ENCODE assay signal across 8 cellular contexts in genomic region chr2:224025874-224026273, GRCh38. TPM values are rescaled to one million over a fixed set of nuclear protein-coding genes. Genes with fewer than 3 reads are reported as not detected.
DNase-seq lines count a peak whose midpoint lies in the region; ATAC-seq and TF ChIP-seq lines count a peak whose summit lies in the region.

No MANE protein-coding gene starts in this region.

- H3K27me3 ChIP-seq in CD8-positive, alpha-beta memory T cell (ENCODE audit: insufficient read depth, low read length, poor library complexity, severe bottlenecking) = no peaks in the 10 kb centered on the region
- H3K27me3 ChIP-seq in Loucy (ENCODE audit: insufficient read depth, low read length, poor library complexity, severe bottlenecking) = no peaks in the 10 kb centered on the region
- no peaks in the 10 kb centered on the region for H3K27me3 ChIP-seq in prostate gland (replicated peaks; ENCODE audit: insufficient read depth)

- no peaks in the 10 kb centered on the region for H3K9me3 Mint-ChIP-seq in CD8-positive, alpha-beta memory T cell
- no peaks in the 10 kb centered on the region for H3K9me3 Mint-ChIP-seq in chondrocyte (ENCODE audit: low read depth)

- no peaks in the 10 kb centered on the region; the same call in 1 of the 2 replicates for H3K79me2 ChIP-seq in Loucy (ENCODE audit: insufficient read depth, low read length)

- peak; percentile 91 for ATAC-seq in GM21576 (IDR thresholded peaks at IDR 0.05; ENCODE audit: unreplicated experiment)

- no peak for TF ChIP-seq CTCF in Loucy (conservative IDR thresholded peaks at IDR 0.05; ENCODE audit: low read length)
- TF ChIP-seq CTCF in chondrocyte (IDR thresholded peaks at IDR 0.05) = no peak
- no peak for TF ChIP-seq CTCF in prostate gland (IDR thresholded peaks at IDR 0.05)

- H3K27ac Mint-ChIP-seq in CD8-positive, alpha-beta memory T cell = peak overlapping the region; percentile 9 to 90 (median 80)
- no peak overlapping the region for H3K27ac Mint-ChIP-seq in chondrocyte (ENCODE audit: unreplicated experiment)

- no peak overlapping the region for H2AFZ ChIP-seq in Loucy (ENCODE audit: low read length)

- H3K27ac ChIP-seq in CD8-positive, alpha-beta memory T cell (ENCODE audit: low read depth, low read length) = no peak overlapping the region
- no peak overlapping the region for H3K27ac ChIP-seq in prostate gland

- H3K4me2 ChIP-seq in Loucy (ENCODE audit: low read depth, low read length, poor library complexity, severe bottlenecking) = peak overlapping the region; percentile 77

- POLR2A ChIA-PET in CD8-positive, alpha-beta memory T cell (lab: Charles Lee) = no interaction called here

- no peaks in the 10 kb centered on the region for H3K9me3 ChIP-seq in CD8-positive, alpha-beta memory T cell (ENCODE audit: low read length)
- H3K9me3 ChIP-seq in Loucy (ENCODE audit: insufficient read depth, low read depth, low read length) = no peaks in the 10 kb centered on the region
- no peaks in the 10 kb centered on the region for H3K9me3 ChIP-seq in prostate gland

- H3K27me3 Mint-ChIP-seq in CD8-positive, alpha-beta memory T cell = peaks cover 0 to 3% of the 10 kb centered on the region in 2 donors
- no peaks in the 10 kb centered on the region for H3K27me3 Mint-ChIP-seq in chondrocyte (ENCODE audit: low read depth)

- H3K9me2 ChIP-seq in Loucy (replicated peaks; ENCODE audit: low read depth, low read length) = no peaks in the 10 kb centered on the region

- CTCF ChIA-PET in CD8-positive, alpha-beta memory T cell (lab: Charles Lee) = interaction anchor here (1.3 kb wide), 1 partner anchor 56 kb away, joined by 4 read pairs; no protein-coding TSS in a partner anchor

- DNase-seq in CD8-positive, alpha-beta memory T cell = peak; percentile 8 to 59 (median 46)
- peak; percentile 34 for DNase-seq in activated CD8-positive, alpha-beta memory T cell treated with anti-CD3 and anti-CD28 coated beads, Interleukin-2, amount 50 U/mL, for 24 hours (ENCODE audit: extremely low read depth)
- DNase-seq in stimulated activated CD4-positive, alpha-beta T cell treated with anti-CD3 and anti-CD28 coated beads, Interleukin-12 subunit alpha, Interleukin-12 subunit beta, amount 100 ng/mL, for 24 hours (ENCODE audit: low read depth in 2 of 2) = peak; percentile 37 to 39
- DNase-seq in chondrocyte (ENCODE audit: low spot score) = no peak
- no peak for DNase-seq in prostate gland (ENCODE audit: low spot score)
- DNase-seq in COLO668 (lab: John Stamatoyannopoulos, UW; ENCODE audit: unreplicated experiment) = no peak

- H3K4me3 Mint-ChIP-seq in CD8-positive, alpha-beta memory T cell = peak overlapping the region in 6 of 7 donors; percentile 30 to 74 (median 56)
- H3K4me3 Mint-ChIP-seq in chondrocyte (ENCODE audit: unreplicated experiment) = no peak overlapping the region

- intact Hi-C loops in prostate gland (cut with DNase I) = no loop called here

- H3K4me1 Mint-ChIP-seq in CD8-positive, alpha-beta memory T cell = peaks cover 25 to 34% (median 31%) of the 10 kb centered on the region in 3 donors
- peaks cover 6% of the 10 kb centered on the region for H3K4me1 Mint-ChIP-seq in chondrocyte (ENCODE audit: low read depth)

- no peak for TF ChIP-seq POLR2A in prostate gland (IDR thresholded peaks at IDR 0.05)

- peak overlapping the region; percentile 58 for H3K9ac ChIP-seq in Loucy (ENCODE audit: low read depth, low read length, poor library complexity, severe bottlenecking)

- peaks cover 41% of the 10 kb centered on the region for H3K4me1 ChIP-seq in CD8-positive, alpha-beta memory T cell (ENCODE audit: insufficient read depth, low read length)
- peaks cover 53% of the 10 kb centered on the region for H3K4me1 ChIP-seq in Loucy (ENCODE audit: insufficient read depth, low read length, poor library complexity, severe bottlenecking)
- H3K4me1 ChIP-seq in prostate gland (replicated peaks) = no peaks in the 10 kb centered on the region

- H3K36me3 Mint-ChIP-seq in CD8-positive, alpha-beta memory T cell = no peaks in the 10 kb centered on the region
- no peaks in the 10 kb centered on the region for H3K36me3 Mint-ChIP-seq in chondrocyte (ENCODE audit: low read depth)

- H3F3A ChIP-seq in Loucy (ENCODE audit: low read depth) = no peaks in the 10 kb centered on the region

- 82% methylated on average over 7 of the region's 7 CpGs for WGBS in prostate gland

- H3K4me3 ChIP-seq in CD8-positive, alpha-beta memory T cell (ENCODE audit: low read length) = peak overlapping the region; percentile 1
- H3K4me3 ChIP-seq in Loucy (ENCODE audit: low read length, poor library complexity, severe bottlenecking) (peak overlapping the region; percentile 66), prostate gland (no peak overlapping the region)

- H4K20me1 ChIP-seq in Loucy (ENCODE audit: insufficient read depth, low read length, poor library complexity, severe bottlenecking) = no peaks in the 10 kb centered on the region

- no peaks in the 10 kb centered on the region for H3K36me3 ChIP-seq in CD8-positive, alpha-beta memory T cell (ENCODE audit: insufficient read depth, low read length)
- H3K36me3 ChIP-seq in Loucy (ENCODE audit: insufficient read depth, low read length) (no peaks in the 10 kb centered on the region), prostate gland (no peaks in the 10 kb centered on the region)

RNA-seq across cellular contexts. Expression of gene SERPINE2, which starts 13.2 kb away (rescaled TPM):
- total RNA-seq in CD8-positive, alpha-beta memory T cell = 1 to 10 TPM; 5.0 to 6.4 TPM
- 2.2 TPM for polyA plus RNA-seq in CD8-positive, alpha-beta memory T cell
- 46.9 to 61.0 TPM (median 48.4 TPM) in 3 replicates for total RNA-seq in chondrocyte
- total RNA-seq in prostate gland = 100 to 1,000 TPM in 1 of 2 donors, 1 to 10 TPM in 1; 2.4 to 158 TPM

Comparison
In these comparisons a context has a peak if more than half of its experiments do, and no peak if none do; other contexts are left out.
1. DNase-seq: peak in CD8-positive, alpha-beta memory T cell (5 of 5), activated CD8-positive, alpha-beta memory T cell treated with anti-CD3 and anti-CD28 coated beads, Interleukin-2, amount 50 U/mL, for 24 hours (single experiment) and stimulated activated CD4-positive, alpha-beta T cell treated with anti-CD3 and anti-CD28 coated beads, Interleukin-12 subunit alpha, Interleukin-12 subunit beta, amount 100 ng/mL, for 24 hours (2 of 2); none in chondrocyte (single experiment), prostate gland (single experiment) and COLO668 (single experiment).
2. H3K4me3 ChIP-seq: peak in CD8-positive, alpha-beta memory T cell (single experiment) and Loucy (single experiment); none in prostate gland (0 of 2).